In the genomic region with DNA sequence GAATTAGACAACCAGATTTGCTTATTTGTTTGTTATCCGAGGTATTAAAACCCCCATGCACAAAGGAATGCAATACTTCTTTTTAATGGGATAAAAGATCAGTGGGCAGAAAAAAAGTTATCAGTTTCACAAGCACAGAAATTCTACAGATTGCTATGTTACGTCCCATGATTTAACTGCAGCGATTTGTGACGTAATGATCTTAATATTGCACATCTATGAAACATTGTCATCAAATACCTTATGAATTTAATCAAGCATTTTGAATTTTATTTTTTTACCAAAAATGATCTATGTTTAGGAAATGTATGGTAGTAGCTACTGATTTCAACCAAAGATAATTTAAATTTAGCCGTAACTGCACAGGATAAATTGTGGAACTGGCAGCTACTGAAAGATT, we compare ENCODE assay signal across 27 cellular contexts.
"Had no signal": no experiment of that assay in that cellular context is flagged by ENCODE, and none has a peak within 500 bp of the region (broad histone marks: within the 10 kb centered on the region; RNA-seq: fewer than 3 reads in every experiment).

No MANE protein-coding gene starts in this region.

- H3K4me1 ChIP-seq: colonic mucosa, foreskin keratinocyte had no signal

- DNase-seq: colonic mucosa; cortex of kidney; dermis blood vessel endothelial cell; dorsolateral prefrontal cortex; effector CD4-positive, alpha-beta T cell; effector CD8-positive, alpha-beta T cell; effector memory CD4-positive, alpha-beta T cell; effector memory CD8-positive, alpha-beta T cell; endodermal cell; erythroblast; esophagus squamous epithelium; foreskin fibroblast; foreskin keratinocyte; foreskin melanocyte; gastrocnemius medialis; glutamatergic neuron; head of caudate nucleus; heart left ventricle; heart right ventricle had no signal

- H3K36me3 ChIP-seq: colonic mucosa, esophagus muscularis mucosa, esophagus squamous epithelium, gastrocnemius medialis, gastroesophageal sphincter, heart left ventricle, heart right ventricle had no signal

- ATAC-seq: effector memory CD8-positive, alpha-beta T cell; esophagus mucosa; foreskin keratinocyte; gastrocnemius medialis; gastroesophageal sphincter; heart left ventricle; heart right ventricle had no signal

- H3K27ac ChIP-seq: colonic mucosa, coronary artery, dorsolateral prefrontal cortex, epithelial cell of prostate, esophagus muscularis mucosa, esophagus squamous epithelium, foreskin keratinocyte, gastrocnemius medialis, gastroesophageal sphincter, heart left ventricle had no signal

- H3K27me3 ChIP-seq: colonic mucosa, dorsolateral prefrontal cortex, esophagus muscularis mucosa, esophagus squamous epithelium, foreskin keratinocyte, gastrocnemius medialis, gastroesophageal sphincter, heart left ventricle, heart right ventricle had no signal

- H3K4me3 ChIP-seq: colonic mucosa, coronary artery, dorsolateral prefrontal cortex, esophagus muscularis mucosa, esophagus squamous epithelium, gastrocnemius medialis, gastroesophageal sphincter, heart left ventricle, heart right ventricle had no signal

- H3K9me3 ChIP-seq: colonic mucosa, esophagus muscularis mucosa, esophagus squamous epithelium, gastrocnemius medialis, gastroesophageal sphincter, heart left ventricle, heart right ventricle had no signal

- FAIRE-seq: colon, endothelial cell of umbilical vein, frontal cortex had no signal
